ENCODE assay signal across 35 cellular contexts in the genomic region with DNA sequence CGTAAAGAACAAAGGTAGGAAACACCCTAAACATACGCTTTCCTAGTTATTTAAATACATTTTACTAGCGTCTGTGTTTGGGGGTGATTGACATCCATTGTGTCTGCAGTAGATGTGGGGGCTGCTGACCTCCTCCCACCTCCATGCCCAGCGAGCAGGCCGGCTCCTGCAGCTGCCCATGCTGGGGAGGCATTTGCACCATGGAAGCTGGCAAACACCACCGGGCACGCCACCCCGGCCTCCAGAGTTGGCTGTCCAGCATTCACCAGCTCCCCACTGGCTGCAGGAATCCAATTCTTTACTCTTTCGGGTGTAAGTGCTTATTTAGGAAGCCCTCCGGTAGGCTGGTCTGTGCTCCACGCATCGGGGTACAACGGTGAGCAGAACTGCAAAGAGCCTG.
"Had no signal": no experiment of that assay in that cellular context is flagged by ENCODE, and none has a peak within 500 bp of the region (broad histone marks: within the 10 kb centered on the region; RNA-seq: fewer than 3 reads in every experiment).

No MANE protein-coding gene starts in this region.

- H3K36me3 ChIP-seq: MG63 had no signal

- H3K4me2 ChIP-seq: KMS-11 had no signal

- H3K4me3 ChIP-seq: MG63 had no signal

- H3K27me3 ChIP-seq: MG63 had no signal

- H3K27ac ChIP-seq: KMS-11 had no signal

- H3K9me3 ChIP-seq: MG63 had no signal

- DNase-seq: Karpas-422, Kasumi-1, MG63, MM.1S, MV-4-11, NCI-H1048, NCI-H1092, NCI-H1092 treated with DMSO at 0.1 percent for 48 hours, NCI-H1105, NCI-H1105 treated with DMSO at 0.1 percent for 48 hours, NCI-H1417, NCI-H1417 treated with DMSO at 0.1 percent for 48 hours, NCI-H1436, NCI-H1436 treated with DMSO at 0.1 percent for 48 hours, NCI-H146, NCI-H1694, NCI-H1694 treated with DMSO at 0.1 percent for 48 hours, NCI-H187, NCI-H187 treated with DMSO at 0.1 percent for 48 hours, NCI-H1930, NCI-H2029, NCI-H2029 treated with DMSO at 0.1 percent for 48 hours, NCI-H2081, NCI-H2081 treated with DMSO at 0.1 percent for 48 hours, NCI-H2107, NCI-H2171, NCI-H2171 treated with DMSO at 0.1 percent for 48 hours, NCI-H2227 treated with DMSO at 0.1 percent for 48 hours, NCI-H226, NCI-H345, NCI-H446, NCI-H446 treated with DMSO at 0.1 percent for 48 hours, NCI-H510A, NCI-H510A treated with DMSO at 0.1 percent for 48 hours had no signal

- H3K9ac ChIP-seq: KMS-11 had no signal
